In genomic region chr5:107253246-107253645, GRCh38 we compare ENCODE assay signal across 25 cellular contexts.
DNase-seq lines count a peak whose midpoint lies in the region; ATAC-seq and TF ChIP-seq lines count a peak whose summit lies in the region.
"Had no signal": no experiment of that assay in that cellular context is flagged by ENCODE, and none has a peak within 500 bp of the region (broad histone marks: within the 10 kb centered on the region; RNA-seq: fewer than 3 reads in every experiment).

No MANE protein-coding gene starts in this region.

- no peaks in the 10 kb centered on the region for H3K36me3 ChIP-seq in thoracic aorta
- H3K36me3 ChIP-seq: HAP-1, spleen, upper lobe of left lung had no signal

- no peaks in the 10 kb centered on the region for H3K4me1 Mint-ChIP-seq in activated naive CD4-positive, alpha-beta T cell treated with anti-CD3 and anti-CD28 coated beads for 36 hours (ENCODE audit: low read depth)

- peaks cover 2% of the 10 kb centered on the region for H3K27me3 Mint-ChIP-seq in activated naive CD4-positive, alpha-beta T cell treated with anti-CD3 and anti-CD28 coated beads for 36 hours (ENCODE audit: low read depth)
- H3K27me3 Mint-ChIP-seq: activated CD4-positive, alpha-beta T cell treated with anti-CD3 and anti-CD28 coated beads, Interleukin-2, amount 10 ng/mL, durations not matched to agents 24 days and 14 days; natural killer cell treated with Interleukin-12 subunit alpha and Interleukin-12 subunit beta and Interleukin-15 and Interleukin-18, amount 100 ng/mL, for 72 hours had no signal

- H3K27me3 ChIP-seq in thoracic aorta (replicated peaks; ENCODE audit: insufficient read depth), result no peaks in the 10 kb centered on the region
- H3K27me3 ChIP-seq: dorsolateral prefrontal cortex, spleen, upper lobe of left lung had no signal

- no peak for ATAC-seq in thoracic aorta (ENCODE audit: insufficient number of reproducible peaks, low FRiP score, low read depth)
- ATAC-seq: A549; CD8-positive, alpha-beta T cell; natural killer cell treated with Interleukin-12 subunit alpha and Interleukin-12 subunit beta and Interleukin-15 and Interleukin-18, amount 100 ng/mL, for 72 hours; PC-3; Right ventricle myocardium inferior had no signal

- CTCF ChIA-PET in activated naive CD4-positive, alpha-beta T cell treated with anti-CD3 and anti-CD28 coated beads for 36 hours (lab: Charles Lee), result no interaction called here

- intact Hi-C loops in activated naive CD4-positive, alpha-beta T cell treated with anti-CD3 and anti-CD28 coated beads for 36 hours (cut with micrococcal nuclease), result no loop called here

- TF ChIP-seq CTCF in VCaP (conservative IDR thresholded peaks at IDR 0.05), result no peak
- TF ChIP-seq CTCF in thoracic aorta (IDR thresholded peaks at IDR 0.05), result no peak

- H3K36me3 Mint-ChIP-seq in activated naive CD4-positive, alpha-beta T cell treated with anti-CD3 and anti-CD28 coated beads for 36 hours (ENCODE audit: low read depth), result no peaks in the 10 kb centered on the region
- H3K36me3 Mint-ChIP-seq: CD8-positive, alpha-beta T cell; natural killer cell treated with Interleukin-12 subunit alpha and Interleukin-12 subunit beta and Interleukin-15 and Interleukin-18, amount 100 ng/mL, for 72 hours had no signal

- peak overlapping the region; percentile 41 for H3K4me3 ChIP-seq in thoracic aorta
- H3K4me3 ChIP-seq: A549, dorsolateral prefrontal cortex, HAP-1, lung, spleen, upper lobe of left lung had no signal

- DNase-seq in NCI-H510A treated with DMSO at 0.1 percent for 48 hours (lab: John Stamatoyannopoulos, UW), result peak; percentile 22
- no peak for DNase-seq in NCI-H510A (lab: John Stamatoyannopoulos, UW)
- DNase-seq in left kidney (ENCODE audit: low read depth, low spot score), result peak; percentile 81
- no peak for DNase-seq in thoracic aorta (ENCODE audit: low spot score)
- no peak for DNase-seq in NCI-H1694 treated with DMSO at 0.1 percent for 48 hours (lab: John Stamatoyannopoulos, UW)
- DNase-seq in activated naive CD4-positive, alpha-beta T cell treated with anti-CD3 and anti-CD28 coated beads for 36 hours, result no peak
- no peak for DNase-seq in AG20443 (ENCODE audit: low spot score)
- DNase-seq: activated CD4-positive, alpha-beta T cell treated with anti-CD3 and anti-CD28 coated beads, Interleukin-2, amount 10 ng/mL, durations not matched to agents 24 days and 14 days; activated gamma-delta T cell; activated T-cell treated with anti-CD3 and anti-CD28 coated beads, Interleukin-2, amount 50 U/mL, for 1 hour; CD8-positive, alpha-beta T cell; cerebellar nuclear complex; islet precursor cell; KG1; NK-92 treated with Interleukin-12 subunit alpha and Interleukin-12 subunit beta, amount 100 ng/mL, for 24 hours; PC-3; spleen had no signal

- H3K9me3 ChIP-seq in thoracic aorta, result no peaks in the 10 kb centered on the region
- H3K9me3 ChIP-seq: A549, HAP-1, spleen, upper lobe of left lung had no signal

- H3K27ac Mint-ChIP-seq in activated naive CD4-positive, alpha-beta T cell treated with anti-CD3 and anti-CD28 coated beads for 36 hours, result no peak overlapping the region
- H3K27ac Mint-ChIP-seq: activated CD4-positive, alpha-beta T cell treated with anti-CD3 and anti-CD28 coated beads, Interleukin-2, amount 10 ng/mL, durations not matched to agents 24 days and 14 days; CD8-positive, alpha-beta T cell; natural killer cell treated with Interleukin-12 subunit alpha and Interleukin-12 subunit beta and Interleukin-15 and Interleukin-18, amount 100 ng/mL, for 72 hours had no signal

- H3K4me1 ChIP-seq in thoracic aorta (ENCODE audit: control insufficient read depth in 1 of 2, low read depth in 2 of 2), result peaks cover 0 to 30% of the 10 kb centered on the region in 2 donors
- H3K4me1 ChIP-seq: A549, HAP-1, spleen had no signal

- H3K9me3 Mint-ChIP-seq in activated naive CD4-positive, alpha-beta T cell treated with anti-CD3 and anti-CD28 coated beads for 36 hours, result peaks cover 2% of the 10 kb centered on the region
- H3K9me3 Mint-ChIP-seq: CD8-positive, alpha-beta T cell; natural killer cell treated with Interleukin-12 subunit alpha and Interleukin-12 subunit beta and Interleukin-15 and Interleukin-18, amount 100 ng/mL, for 72 hours had no signal

- H3K4me3 Mint-ChIP-seq in activated naive CD4-positive, alpha-beta T cell treated with anti-CD3 and anti-CD28 coated beads for 36 hours, result no peak overlapping the region
- H3K4me3 Mint-ChIP-seq: activated CD4-positive, alpha-beta T cell treated with anti-CD3 and anti-CD28 coated beads, Interleukin-2, amount 10 ng/mL, durations not matched to agents 24 days and 14 days; CD8-positive, alpha-beta T cell; natural killer cell treated with Interleukin-12 subunit alpha and Interleukin-12 subunit beta and Interleukin-15 and Interleukin-18, amount 100 ng/mL, for 72 hours had no signal

- H3K27ac ChIP-seq in VCaP (0 out of 2 replicates have a peak overlapping the region, but pooled peaks have one; percentile 20), thoracic aorta (peak overlapping the region; percentile 60 to 67)
- H3K27ac ChIP-seq: A549, spleen, upper lobe of left lung had no signal

Comparison
In these comparisons a context has a peak if more than half of its experiments do, and no peak if none do; other contexts are left out.
1. DNase-seq: peak in NCI-H510A treated with DMSO at 0.1 percent for 48 hours (single experiment) and left kidney (single experiment); none in NCI-H510A (single experiment), thoracic aorta (single experiment), NCI-H1694 treated with DMSO at 0.1 percent for 48 hours (single experiment), activated naive CD4-positive, alpha-beta T cell treated with anti-CD3 and anti-CD28 coated beads for 36 hours (single experiment) and AG20443 (single experiment).